Comparison of ENCODE assay signal across 25 cellular contexts in the genomic region with DNA sequence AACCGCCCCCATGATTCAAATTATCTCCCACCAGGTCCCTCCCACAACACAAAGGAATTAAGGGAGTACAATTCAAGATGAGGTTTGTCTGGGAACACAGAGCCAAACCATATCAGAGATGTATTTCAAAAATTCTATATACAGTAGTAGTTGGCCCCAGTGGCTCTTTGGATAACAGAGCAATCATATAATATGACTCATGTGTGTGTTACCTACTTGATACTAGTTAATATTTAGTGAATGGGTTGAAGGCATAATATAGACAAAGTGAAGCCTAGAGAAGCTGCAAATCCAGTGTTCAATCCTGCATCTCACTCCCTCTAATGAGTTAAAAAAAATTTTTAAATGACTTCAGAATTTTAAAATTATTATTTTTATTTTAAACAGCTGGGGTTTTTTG.
"Had no signal": no experiment of that assay in that cellular context is flagged by ENCODE, and none has a peak within 500 bp of the region (broad histone marks: within the 10 kb centered on the region; RNA-seq: fewer than 3 reads in every experiment).

No MANE protein-coding gene starts in this region.

- H3K27me3 Mint-ChIP-seq: natural killer cell treated with Interleukin-12 subunit alpha and Interleukin-12 subunit beta and Interleukin-15 and Interleukin-18, amount 100 ng/mL, for 72 hours; stimulated activated naive B cell treated with anti-CD40 and anti-IgM and Interleukin-4, amounts not matched to agents 10 μg/mL and 1 μg/mL and 100 μg/mL, for 72 hours; stimulated activated naive CD8-positive, alpha-beta T cell treated with anti-CD3 and anti-CD28 coated beads, Interleukin-15, Interleukin-2, amounts not matched to agents 100 ng/mL and 50 ng/mL, for 24 hours had no signal

- H3K27ac ChIP-seq: coronary artery, esophagus squamous epithelium, lower lobe of right lung, neutrophil, pancreas, right lobe of liver, thoracic aorta, tibial nerve, upper lobe of left lung, uterus had no signal

- H3K4me1 ChIP-seq: lower lobe of right lung, pancreas, right lobe of liver, upper lobe of left lung, uterus had no signal

- H3K36me3 ChIP-seq: uterus had no signal

- ATAC-seq: left cardiac atrium; left ventricle myocardium superior; lower lobe of right lung; natural killer cell treated with Interleukin-12 subunit alpha and Interleukin-12 subunit beta and Interleukin-15 and Interleukin-18, amount 100 ng/mL, for 72 hours; right lobe of liver; stimulated activated naive B cell treated with anti-CD40 and anti-IgM and Interleukin-4, amounts not matched to agents 10 μg/mL and 1 μg/mL and 100 μg/mL, for 72 hours had no signal

- H3K9me3 ChIP-seq: neutrophil, pancreas, right lobe of liver, uterus had no signal

- H3K4me3 Mint-ChIP-seq: immature natural killer cell; natural killer cell treated with Interleukin-12 subunit alpha and Interleukin-12 subunit beta and Interleukin-15 and Interleukin-18, amount 100 ng/mL, for 72 hours; neural crest cell; stimulated activated naive B cell treated with anti-CD40 and anti-IgM and Interleukin-4, amounts not matched to agents 10 μg/mL and 1 μg/mL and 100 μg/mL, for 72 hours; stimulated activated naive CD8-positive, alpha-beta T cell treated with anti-CD3 and anti-CD28 coated beads, Interleukin-15, Interleukin-2, amounts not matched to agents 100 ng/mL and 50 ng/mL, for 24 hours had no signal

- H3K9me3 Mint-ChIP-seq: natural killer cell treated with Interleukin-12 subunit alpha and Interleukin-12 subunit beta and Interleukin-15 and Interleukin-18, amount 100 ng/mL, for 72 hours had no signal

- FAIRE-seq: endothelial cell of umbilical vein, keratinocyte, pancreas had no signal

- DNase-seq: dermis blood vessel endothelial cell; effector memory CD4-positive, alpha-beta T cell; erythroblast; esophagus squamous epithelium; foreskin melanocyte; hypothalamus; immature natural killer cell; left cardiac atrium; left ventricle myocardium superior; lower lobe of right lung; pancreas; right lobe of liver; stimulated activated CD4-positive, alpha-beta T cell treated with anti-CD3 and anti-CD28 coated beads, Interleukin-2, amount 100 ng/mL, for 48 hours; stimulated activated naive B cell treated with anti-CD40 and anti-IgM and Interleukin-4, amounts not matched to agents 10 μg/mL and 1 μg/mL and 100 μg/mL, for 72 hours; upper lobe of left lung; uterus had no signal

- H3K4me3 ChIP-seq: coronary artery, esophagus squamous epithelium, lower lobe of right lung, pancreas, right lobe of liver, thoracic aorta, tibial nerve, upper lobe of left lung, uterus had no signal

- H3K27me3 ChIP-seq: esophagus squamous epithelium, neutrophil, pancreas, right lobe of liver, tibial nerve, upper lobe of left lung, uterus had no signal

- H3K27ac Mint-ChIP-seq: immature natural killer cell; natural killer cell treated with Interleukin-12 subunit alpha and Interleukin-12 subunit beta and Interleukin-15 and Interleukin-18, amount 100 ng/mL, for 72 hours; stimulated activated naive B cell treated with anti-CD40 and anti-IgM and Interleukin-4, amounts not matched to agents 10 μg/mL and 1 μg/mL and 100 μg/mL, for 72 hours; stimulated activated naive CD8-positive, alpha-beta T cell treated with anti-CD3 and anti-CD28 coated beads, Interleukin-15, Interleukin-2, amounts not matched to agents 100 ng/mL and 50 ng/mL, for 24 hours had no signal

- H3K4me1 Mint-ChIP-seq: immature natural killer cell had no signal
